ENCODE assay signal across 1 cellular context in genomic region chr22:39545310-39546063, GRCh38.
TF ChIP-seq lines count a peak whose summit lies in the region.

No MANE protein-coding gene starts in this region.

TF ChIP-seq in H1, 55 proteins besides CTCF, POLR2A, EP300 and RAD21:
- TF ChIP-seq TBP (IDR thresholded peaks at IDR 0.05; ENCODE audit: low read depth, low read length): peak; percentile 40; the same call in 1 of the 2 replicates
- TF ChIP-seq SIN3A (conservative IDR thresholded peaks at IDR 0.05 in 1 of 2, IDR thresholded peaks at IDR 0.05 in 1 of 2; ENCODE audit: low read depth in 1 of 2, low read length in 2 of 2): peak in 1 of 2 experiments; percentile 90; a peak in 2 of 4 replicates
- peak; percentile 76 for TF ChIP-seq TEAD4 (IDR thresholded peaks at IDR 0.05; ENCODE audit: low read depth, low read length)
- TF ChIP-seq CREB1 (IDR thresholded peaks at IDR 0.05): peak; percentile 45; the same call in 1 of the 2 replicates
- no peak; the same call in 1 of the 2 replicates for TF ChIP-seq YY1 (IDR thresholded peaks at IDR 0.05; ENCODE audit: low read depth, low read length)
- TF ChIP-seq POU5F1 (IDR thresholded peaks at IDR 0.05; ENCODE audit: low read depth, low read length): no peak
- peak; percentile 89 for TF ChIP-seq MAX (IDR thresholded peaks at IDR 0.05)
- TF ChIP-seq JUND (IDR thresholded peaks at IDR 0.05; ENCODE audit: low read length): 0 out of 2 replicates have a peak, but pooled peaks have one; percentile 60
- no peak for TF ChIP-seq POLR2AphosphoS5 (IDR thresholded peaks at IDR 0.05; ENCODE audit: low read depth, low read length)
- peak; percentile 95 for TF ChIP-seq E2F6 (IDR thresholded peaks at IDR 0.05)
- peak; percentile 43; the same call in 1 of the 2 replicates for TF ChIP-seq GABPA (IDR thresholded peaks at IDR 0.05; ENCODE audit: borderline replicate concordance, insufficient read depth, low read length)
